9 cellular contexts compared by ENCODE assay signal in genomic region chr5:80755634-80756033, GRCh38.
DNase-seq lines count a peak whose midpoint lies in the region; ATAC-seq and TF ChIP-seq lines count a peak whose summit lies in the region.
"Had no signal": no experiment of that assay in that cellular context is flagged by ENCODE, and none has a peak within 500 bp of the region (broad histone marks: within the 10 kb centered on the region; RNA-seq: fewer than 3 reads in every experiment).

No MANE protein-coding gene starts in this region.

- H3K4me1 ChIP-seq in KMS-11 (ENCODE audit: low read depth, poor library complexity, severe bottlenecking) (peaks cover 34% of the 10 kb centered on the region), ovary (ENCODE audit: insufficient read depth) (no peaks in the 10 kb centered on the region), BE2C (peaks cover 8% of the 10 kb centered on the region)

- H3K27me3 ChIP-seq in KMS-11 (ENCODE audit: insufficient read depth, low read depth) (0 out of 2 replicates have a peak, but pooled peaks cover 4% of the 10 kb centered on the region), ovary (no peaks in the 10 kb centered on the region), BE2C (no peaks in the 10 kb centered on the region)

- H3K9me3 ChIP-seq in ovary (no peaks in the 10 kb centered on the region), BE2C (no peaks in the 10 kb centered on the region)

- no peaks in the 10 kb centered on the region for H3K27me3 Mint-ChIP-seq in dendritic cell treated with granulocyte-macrophage colony-stimulating factor and Interleukin-4, amounts not matched to agents 40 ng/mL and 50 ng/mL, for 4 days

- 47 to 50% (median 48%) methylated on average over 3 of the region's 3 CpGs for WGBS in ovary, 3 donors

- H3K27ac Mint-ChIP-seq in dendritic cell treated with granulocyte-macrophage colony-stimulating factor and Interleukin-4, amounts not matched to agents 40 ng/mL and 50 ng/mL, for 4 days, result no peak overlapping the region

- no peak overlapping the region for H2AFZ ChIP-seq in KMS-11 (ENCODE audit: low read depth)

- peak; percentile 94 for ATAC-seq in GM21528 (IDR thresholded peaks at IDR 0.05; ENCODE audit: low FRiP score, unreplicated experiment)
- ATAC-seq: HCT116 had no signal

- H3K9me3 Mint-ChIP-seq in dendritic cell treated with granulocyte-macrophage colony-stimulating factor and Interleukin-4, amounts not matched to agents 40 ng/mL and 50 ng/mL, for 4 days, result peaks cover 1% of the 10 kb centered on the region

- H3K27ac ChIP-seq in KMS-11 (peak overlapping the region; percentile 37), ovary (no peak overlapping the region)

- H3K4me1 Mint-ChIP-seq in dendritic cell treated with granulocyte-macrophage colony-stimulating factor and Interleukin-4, amounts not matched to agents 40 ng/mL and 50 ng/mL, for 4 days (ENCODE audit: low read depth), result peaks cover 15% of the 10 kb centered on the region

- intact Hi-C loops in dendritic cell treated with granulocyte-macrophage colony-stimulating factor and Interleukin-4, amounts not matched to agents 40 ng/mL and 50 ng/mL, for 4 days (cut with micrococcal nuclease), result no loop called here
- intact Hi-C loops in ovary (cut with DNase I), result no loop called here

- peak overlapping the region; percentile 51 for H3K4me3 Mint-ChIP-seq in dendritic cell treated with granulocyte-macrophage colony-stimulating factor and Interleukin-4, amounts not matched to agents 40 ng/mL and 50 ng/mL, for 4 days

- H3K4me2 ChIP-seq in KMS-11, result peak overlapping the region; percentile 97

- no peak for TF ChIP-seq EP300 in ovary (IDR thresholded peaks at IDR 0.05)

- peak; percentile 25 for DNase-seq in GM13977 (ENCODE audit: low spot score)
- DNase-seq in ovary, result no peak
- no peak for DNase-seq in DMS79 (lab: John Stamatoyannopoulos, UW)
- no peak for DNase-seq in BE2C
- DNase-seq in Ammon's horn (ENCODE audit: low spot score), result no peak

- H3K79me2 ChIP-seq in KMS-11 (ENCODE audit: insufficient read depth, low read depth), result no peaks in the 10 kb centered on the region

- 0 out of 2 replicates have a peak overlapping the region, but pooled peaks have one; percentile 7 for H3K9ac ChIP-seq in KMS-11

- H4K20me1 ChIP-seq in KMS-11 (ENCODE audit: insufficient read depth), result 0 out of 2 replicates have a peak, but pooled peaks cover 5% of the 10 kb centered on the region

- H3K36me3 ChIP-seq in KMS-11 (ENCODE audit: insufficient read depth) (no peaks in the 10 kb centered on the region), ovary (no peaks in the 10 kb centered on the region), BE2C (peaks cover 5% of the 10 kb centered on the region)

- in situ Hi-C loops in GM13977 (cut with MboI; ENCODE audit: low pct_unique_long_range_greater_than_20kb, low sequenced_read_pairs, unreplicated experiment), result no loop called here

- H3K36me3 Mint-ChIP-seq in dendritic cell treated with granulocyte-macrophage colony-stimulating factor and Interleukin-4, amounts not matched to agents 40 ng/mL and 50 ng/mL, for 4 days (ENCODE audit: low read depth), result peaks cover 31% of the 10 kb centered on the region

- TF ChIP-seq POLR2A in ovary (IDR thresholded peaks at IDR 0.05), result no peak

- H3K4me3 ChIP-seq in KMS-11 (IDR thresholded peaks at IDR 0.05; ENCODE audit: insufficient read depth, low read depth, low read length) (no peak overlapping the region), ovary (no peak overlapping the region), BE2C (ENCODE audit: low read depth, low read length) (no peak overlapping the region)

- TF ChIP-seq CTCF in GM13977 (IDR thresholded peaks at IDR 0.05; ENCODE audit: extremely low read depth, insufficient read depth, missing control alignments) (no peak), KMS-11 (conservative IDR thresholded peaks at IDR 0.05; ENCODE audit: low read depth, low read length) (no peak), ovary (IDR thresholded peaks at IDR 0.05) (no peak), BE2C (IDR thresholded peaks at IDR 0.05; ENCODE audit: low read depth, low read length) (no peak)
